Comparison of ENCODE assay signal across 14 cellular contexts in genomic region chr17:55443904-55444303, GRCh38. TPM values are rescaled to one million over a fixed set of nuclear protein-coding genes. Genes with fewer than 3 reads are reported as not detected.
DNase-seq lines count a peak whose midpoint lies in the region; ATAC-seq and TF ChIP-seq lines count a peak whose summit lies in the region.
"Had no signal": no experiment of that assay in that cellular context is flagged by ENCODE, and none has a peak within 500 bp of the region (broad histone marks: within the 10 kb centered on the region; RNA-seq: fewer than 3 reads in every experiment).

No MANE protein-coding gene starts in this region.

- ATAC-seq in gastroesophageal sphincter, result no peak
- ATAC-seq in GM18502 (IDR thresholded peaks at IDR 0.05; ENCODE audit: poor library complexity, unreplicated experiment), result no peak
- ATAC-seq: CD8-positive, alpha-beta T cell had no signal

- H3K27me3 ChIP-seq in gastroesophageal sphincter (no peaks in the 10 kb centered on the region), trophoblast cell (ENCODE audit: insufficient read depth, low read length) (no peaks in the 10 kb centered on the region), GM23248 (replicated peaks; ENCODE audit: insufficient read depth) (no peaks in the 10 kb centered on the region), SJCRH30 (no peaks in the 10 kb centered on the region), PC-9 (ENCODE audit: insufficient read depth, low read depth) (no peaks in the 10 kb centered on the region)

- H4K20me1 ChIP-seq in GM23248 (ENCODE audit: insufficient read depth) (no peaks in the 10 kb centered on the region), PC-9 (ENCODE audit: insufficient read depth) (no peaks in the 10 kb centered on the region)

- no peak overlapping the region for H3K14ac ChIP-seq in trophoblast cell (ENCODE audit: low read length)

- CTCF ChIA-PET in PC-9 (lab: Charles Lee), result no interaction called here

- no peak for TF ChIP-seq POLR2A in gastroesophageal sphincter (IDR thresholded peaks at IDR 0.05)

- DNase-seq in trophoblast cell, result no peak
- DNase-seq in GM23248, result no peak
- no peak for DNase-seq in SJCRH30
- no peak for DNase-seq in PC-9
- DNase-seq: CD8-positive, alpha-beta T cell; DMS79 treated with DMSO at 0.1 percent for 48 hours; HFFc6; KG1; NCI-H1436; NCI-H2029 treated with DMSO at 0.1 percent for 48 hours; NCI-H748 treated with DMSO at 0.1 percent for 48 hours had no signal

- H2AFZ ChIP-seq in trophoblast cell (ENCODE audit: insufficient read depth, low read length, poor library complexity), result no peak overlapping the region
- H2AFZ ChIP-seq in GM23248, result no peak overlapping the region
- H2AFZ ChIP-seq in PC-9, result no peak overlapping the region

- H4K8ac ChIP-seq in trophoblast cell (ENCODE audit: low read depth, low read length), result peak overlapping the region; percentile 66

- H3K4me1 ChIP-seq in gastroesophageal sphincter (peaks cover 7 to 80% (median 25%) of the 10 kb centered on the region in 3 donors), trophoblast cell (ENCODE audit: control insufficient read depth in 1 of 2, insufficient read depth in 2 of 2, low read length in 2 of 2) (peaks cover 12 to 24% of the 10 kb centered on the region in 2 experiments), GM23248 (ENCODE audit: insufficient read depth) (peaks cover 7% of the 10 kb centered on the region), SJCRH30 (peaks cover 5% of the 10 kb centered on the region), PC-9 (replicated peaks; ENCODE audit: insufficient read depth) (peaks cover 25% of the 10 kb centered on the region)

- H3K27ac ChIP-seq in KOPT-K1 (ENCODE audit: low read depth, low read length, poor library complexity, severe bottlenecking) (peak overlapping the region; percentile 87), gastroesophageal sphincter (peak overlapping the region; percentile 88 to 98 (median 90)), trophoblast cell (ENCODE audit: low read depth, low read length) (peak overlapping the region; percentile 3), GM23248 (no peak overlapping the region), SJCRH30 (no peak overlapping the region), PC-9 (no peak overlapping the region)

- H2BK120ac ChIP-seq in trophoblast cell (ENCODE audit: insufficient read depth, low read length, poor library complexity), result peak overlapping the region; percentile 92

- peak overlapping the region; percentile 80 for H4K91ac ChIP-seq in trophoblast cell (ENCODE audit: low read depth, low read length)

- H3K9me3 ChIP-seq in KOPT-K1 (ENCODE audit: insufficient read depth, low read length, poor library complexity, severe bottlenecking) (no peaks in the 10 kb centered on the region), gastroesophageal sphincter (no peaks in the 10 kb centered on the region), trophoblast cell (ENCODE audit: insufficient read depth, low read depth, low read length) (no peaks in the 10 kb centered on the region), GM23248 (ENCODE audit: low read depth) (no peaks in the 10 kb centered on the region), SJCRH30 (replicated peaks) (no peaks in the 10 kb centered on the region), PC-9 (ENCODE audit: insufficient read depth, low read depth) (no peaks in the 10 kb centered on the region)

- no peak overlapping the region for H3K9ac ChIP-seq in trophoblast cell (ENCODE audit: low read length)
- no peak overlapping the region for H3K9ac ChIP-seq in GM23248

- no TSS peak for BruUV-seq in PC-9 (replicated peaks; lab: Mats Ljungman, UMichigan)

- TF ChIP-seq CTCF in gastroesophageal sphincter (IDR thresholded peaks at IDR 0.05) (no peak), PC-9 (conservative IDR thresholded peaks at IDR 0.05) (no peak)

- H2BK12ac ChIP-seq in trophoblast cell (ENCODE audit: low read length), result peak overlapping the region; percentile 88

- no peak for TF ChIP-seq EP300 in gastroesophageal sphincter (IDR thresholded peaks at IDR 0.05)

- peak overlapping the region; percentile 49 for H2BK5ac ChIP-seq in trophoblast cell (ENCODE audit: low read depth, low read length, poor library complexity)

- H3K36me3 ChIP-seq in KOPT-K1 (ENCODE audit: insufficient read depth, low read length) (no peaks in the 10 kb centered on the region), gastroesophageal sphincter (no peaks in the 10 kb centered on the region), trophoblast cell (ENCODE audit: control insufficient read depth in 1 of 2, insufficient read depth in 2 of 2, low read length in 2 of 2) (no peaks in the 10 kb centered on the region), GM23248 (ENCODE audit: low read depth) (no peaks in the 10 kb centered on the region), SJCRH30 (no peaks in the 10 kb centered on the region), PC-9 (ENCODE audit: low read depth) (no peaks in the 10 kb centered on the region)

- H3K4me2 ChIP-seq in trophoblast cell (ENCODE audit: low read length), result no peak overlapping the region
- H3K4me2 ChIP-seq in GM23248 (ENCODE audit: unreplicated experiment), result no peak overlapping the region
- no peak overlapping the region for H3K4me2 ChIP-seq in PC-9

- H3F3A ChIP-seq in GM23248 (ENCODE audit: insufficient read depth) (no peaks in the 10 kb centered on the region; the same call in 1 of the 2 replicates), PC-9 (ENCODE audit: insufficient read depth, low read depth) (peaks cover 7% of the 10 kb centered on the region)

- in situ Hi-C loops in GM23248 (cut with MboI), result no loop called here

- no peak overlapping the region for H3K23ac ChIP-seq in trophoblast cell (ENCODE audit: low read length)

- H2AK5ac ChIP-seq in trophoblast cell (ENCODE audit: low read length), result peak overlapping the region; percentile 81

- H3K4me3 ChIP-seq in gastroesophageal sphincter (no peak overlapping the region), trophoblast cell (ENCODE audit: low read depth, low read length) (no peak overlapping the region), GM23248 (no peak overlapping the region), SJCRH30 (no peak overlapping the region), PC-9 (no peak overlapping the region)

- intact Hi-C loops in PC-9 (cut with micrococcal nuclease; ENCODE audit: unreplicated experiment), result no loop called here

- no peak overlapping the region for H4K12ac ChIP-seq in trophoblast cell (ENCODE audit: low read depth, low read length)

- no peaks in the 10 kb centered on the region for H3K79me2 ChIP-seq in trophoblast cell (ENCODE audit: control insufficient read depth, insufficient read depth, low read length, poor library complexity)
- no peaks in the 10 kb centered on the region for H3K79me2 ChIP-seq in GM23248 (ENCODE audit: insufficient read depth)
- H3K79me2 ChIP-seq in PC-9 (ENCODE audit: low read depth), result no peaks in the 10 kb centered on the region

- peaks cover 10% of the 10 kb centered on the region for H3K79me1 ChIP-seq in trophoblast cell (ENCODE audit: low read length)

- no peaks in the 10 kb centered on the region for H3K9me2 ChIP-seq in GM23248 (ENCODE audit: insufficient read depth)
- no peaks in the 10 kb centered on the region for H3K9me2 ChIP-seq in PC-9 (ENCODE audit: insufficient read depth)

- POLR2A ChIA-PET in PC-9 (lab: Charles Lee; ENCODE audit: unreplicated experiment), result no interaction called here

- H3K18ac ChIP-seq in trophoblast cell (ENCODE audit: low read length), result no peak overlapping the region

- H3K4ac ChIP-seq in trophoblast cell (ENCODE audit: low read depth, low read length), result peak overlapping the region; percentile 70

- WGBS in gastroesophageal sphincter (ENCODE audit: low coverage in 1 of 2), 2 donors, result 82 to 90% methylated on average over 4 to 8 of the region's 10 CpGs
- WGBS in trophoblast cell (ENCODE audit: extremely low coverage, insufficient coverage, insufficient read length), result no CpG with 5 or more reads among the region's 10 CpGs
- WGBS in GM23248 (ENCODE audit: low coverage in 1 of 2, low lambda C conversion rate in 2 of 2, missing lambda C conversion rate in 2 of 2), 2 experiments, result 96 to 97% methylated on average over 10 of the region's 10 CpGs

RNA-seq across cellular contexts. Expression of gene MMD, which starts 22.3 kb away (rescaled TPM):
- total RNA-seq in gastroesophageal sphincter (10 to 100 TPM; 18.0 to 37.9 (median 29.1) TPM), PC-9 (2021) (7.2 and 9.9 TPM in 2 replicates)
- polyA plus RNA-seq in trophoblast cell (2013), result 52.1 and 57.7 TPM in 2 replicates
- total RNA-seq in GM23248 (2014; rRNA removed; shearing (Covaris generic)), result 6.6 and 8.3 TPM in 2 replicates
- 6.0 and 6.7 TPM in 2 replicates for polyA plus RNA-seq in GM23248 (2016; fragmentation: Nextera tagmentation; extraction: Ambion mirVana)
- total RNA-seq in SJCRH30 (2014; rRNA removed; shearing (Covaris generic)), result 39.5 and 43.0 TPM in 2 replicates

Comparison
In these comparisons a context has a peak if more than half of its experiments do, and no peak if none do; other contexts are left out.
1. H3K27ac ChIP-seq: peak in KOPT-K1 (single experiment), gastroesophageal sphincter (4 of 4) and trophoblast cell (single experiment); none in GM23248 (single experiment), SJCRH30 (single experiment) and PC-9 (single experiment).